ENCODE assay signal across 16 cellular contexts in the genomic region with DNA sequence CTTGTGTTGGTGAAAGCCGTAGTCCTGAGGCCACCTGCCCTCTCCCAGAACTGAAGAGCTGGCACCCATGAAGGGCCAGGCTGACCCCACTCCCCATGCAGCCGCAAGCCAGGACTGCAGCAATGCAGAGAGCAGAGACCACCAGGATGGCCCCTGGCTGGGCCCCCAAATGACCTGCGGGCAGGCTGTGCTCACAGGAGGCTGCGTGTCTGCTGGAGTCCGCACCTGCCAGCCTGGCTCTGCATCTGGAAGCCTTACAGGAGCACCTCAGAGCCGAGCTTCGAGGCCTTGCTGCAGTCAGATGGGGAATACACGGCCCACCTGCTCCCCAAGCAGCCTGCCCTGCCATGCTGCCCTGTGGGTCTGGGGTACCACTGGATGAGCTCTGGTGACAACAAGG.
DNase-seq lines count a peak whose midpoint lies in the region; ATAC-seq and TF ChIP-seq lines count a peak whose summit lies in the region.
"Had no signal": no experiment of that assay in that cellular context is flagged by ENCODE, and none has a peak within 500 bp of the region (broad histone marks: within the 10 kb centered on the region; RNA-seq: fewer than 3 reads in every experiment).

No MANE protein-coding gene starts in this region.

- H4K8ac ChIP-seq in neuronal stem cell (ENCODE audit: low read depth, low read length) (no peak overlapping the region), mesenchymal stem cell (ENCODE audit: low read length) (no peak overlapping the region)

- H4K91ac ChIP-seq in neuronal stem cell (ENCODE audit: low read depth, low read length, poor library complexity) (no peak overlapping the region), mesenchymal stem cell (ENCODE audit: low read length) (no peak overlapping the region)

- H3K4ac ChIP-seq in neuronal stem cell (ENCODE audit: low read length) (no peak overlapping the region), mesenchymal stem cell (ENCODE audit: low read depth in 1 of 2, low read length in 2 of 2) (no peak overlapping the region)

- peak overlapping the region; percentile 63 for H3K14ac ChIP-seq in neuronal stem cell (ENCODE audit: low read length)
- no peak overlapping the region for H3K14ac ChIP-seq in mesenchymal stem cell (ENCODE audit: low read length in 2 of 2)

- H3K9me3 ChIP-seq in CD8-positive, alpha-beta T cell (ENCODE audit: low read length), result no peaks in the 10 kb centered on the region
- H3K9me3 ChIP-seq in neuronal stem cell (replicated peaks in 1 of 2; ENCODE audit: control insufficient read depth in 2 of 2, insufficient read depth in 1 of 2, low read depth in 1 of 2, low read length in 2 of 2), result no peaks in the 10 kb centered on the region
- H3K9me3 ChIP-seq in mesenchymal stem cell (ENCODE audit: control insufficient read depth, low read length), result no peaks in the 10 kb centered on the region

- DNase-seq in CD8-positive, alpha-beta T cell, result no peak
- DNase-seq in activated CD8-positive, alpha-beta memory T cell treated with anti-CD3 and anti-CD28 coated beads, Interleukin-2, amount 50 U/mL, for 48 hours, result peak; percentile 41
- DNase-seq in neuronal stem cell (ENCODE audit: low spot score) (no peak), DMS153 (lab: John Stamatoyannopoulos, UW) (no peak), NCI-H82 (lab: John Stamatoyannopoulos, UW) (no peak), mesenchymal stem cell (no peak), kidney tubule cell (ENCODE audit: low spot score) (no peak)
- DNase-seq: brain microvascular endothelial cell; mesendoderm; NCI-H2171; NK-92 treated with Interleukin-12 subunit alpha and Interleukin-12 subunit beta, amount 100 ng/mL, for 24 hours; substantia nigra had no signal

- ATAC-seq in CD8-positive, alpha-beta T cell, result no peak
- peak; percentile 11 for ATAC-seq in HG03045 (IDR thresholded peaks at IDR 0.05; ENCODE audit: unreplicated experiment)
- ATAC-seq: WTC11 had no signal

- H2BK120ac ChIP-seq in neuronal stem cell (ENCODE audit: low read depth, low read length) (no peak overlapping the region), mesenchymal stem cell (ENCODE audit: low read depth, low read length) (no peak overlapping the region)

- H3K4me1 ChIP-seq in CD8-positive, alpha-beta T cell (ENCODE audit: insufficient read depth, low read length), result peaks cover 28% of the 10 kb centered on the region
- H3K4me1 ChIP-seq in neuronal stem cell (ENCODE audit: control insufficient read depth in 2 of 2, insufficient read depth in 1 of 2, low read depth in 1 of 2, low read length in 2 of 2) (peaks cover 0 to 7% of the 10 kb centered on the region in 2 donors), mesenchymal stem cell (ENCODE audit: control insufficient read depth, insufficient read depth, low read depth, low read length) (no peaks in the 10 kb centered on the region)

- H3K9me3 Mint-ChIP-seq in CD8-positive, alpha-beta T cell, result peaks cover 2% of the 10 kb centered on the region
- H3K9me3 Mint-ChIP-seq: activated naive CD4-positive, alpha-beta T cell treated with anti-CD3 and anti-CD28 coated beads, Interleukin-2, amount 50 U/mL, for 24 hours had no signal

- H3K36me3 ChIP-seq in CD8-positive, alpha-beta T cell (ENCODE audit: insufficient read depth, low read length), result no peaks in the 10 kb centered on the region
- H3K36me3 ChIP-seq in neuronal stem cell (replicated peaks in 1 of 2; ENCODE audit: control insufficient read depth in 2 of 2, insufficient read depth in 2 of 2, low read length in 2 of 2) (no peaks in the 10 kb centered on the region), mesenchymal stem cell (ENCODE audit: control insufficient read depth in 1 of 2, insufficient read depth in 2 of 2, low read depth in 1 of 2, low read length in 2 of 2) (no peaks in the 10 kb centered on the region)
- H3K36me3 ChIP-seq: brain microvascular endothelial cell had no signal

- H2AFZ ChIP-seq in neuronal stem cell (ENCODE audit: low read length) (no peak overlapping the region), mesenchymal stem cell (ENCODE audit: low read depth, low read length) (no peak overlapping the region)

- no peak overlapping the region for H3K27ac Mint-ChIP-seq in CD8-positive, alpha-beta T cell
- H3K27ac Mint-ChIP-seq: WTC11 had no signal

- H2BK15ac ChIP-seq in neuronal stem cell (ENCODE audit: low read length), result peak overlapping the region; percentile 90
- no peak overlapping the region for H2BK15ac ChIP-seq in mesenchymal stem cell (ENCODE audit: low read depth, poor library complexity, severe bottlenecking)

- no CpG with 5 or more reads among the region's 8 CpGs for WGBS in neuronal stem cell (ENCODE audit: extremely low coverage in 2 of 2, insufficient read length in 2 of 2, insufficient replicate concordance in 1 of 2), 2 donors
- 71% methylated on average over 8 of the region's 8 CpGs for WGBS in mesenchymal stem cell

- intact Hi-C loops in CD8-positive, alpha-beta T cell (cut with DNase I, micrococcal nuclease), result no loop called here

- H3K79me1 ChIP-seq in neuronal stem cell (ENCODE audit: low read depth, low read length) (no peaks in the 10 kb centered on the region), mesenchymal stem cell (replicated peaks; ENCODE audit: low read length, poor library complexity, severe bottlenecking) (no peaks in the 10 kb centered on the region)

- POLR2A ChIA-PET in CD8-positive, alpha-beta T cell (lab: Charles Lee), result no interaction called here

- H3K27me3 Mint-ChIP-seq in CD8-positive, alpha-beta T cell (ENCODE audit: low read depth), result no peaks in the 10 kb centered on the region

- H3K4me2 ChIP-seq in neuronal stem cell (ENCODE audit: insufficient read depth, low read length, poor library complexity, severe bottlenecking) (no peak overlapping the region), mesenchymal stem cell (ENCODE audit: low read length, poor library complexity, severe bottlenecking) (no peak overlapping the region)

- no peak overlapping the region for H3K27ac ChIP-seq in CD8-positive, alpha-beta T cell (ENCODE audit: low read depth, low read length)
- no peak overlapping the region for H3K27ac ChIP-seq in neuronal stem cell (replicated peaks; ENCODE audit: low read length)
- H3K27ac ChIP-seq in mesenchymal stem cell (ENCODE audit: low read length, poor library complexity, severe bottlenecking), result no peak overlapping the region
- H3K27ac ChIP-seq: brain microvascular endothelial cell, dorsolateral prefrontal cortex had no signal

- H3K23ac ChIP-seq in neuronal stem cell (ENCODE audit: low read depth, low read length, poor library complexity) (no peak overlapping the region), mesenchymal stem cell (ENCODE audit: low read length in 2 of 2) (no peak overlapping the region)

- H2BK5ac ChIP-seq in neuronal stem cell (ENCODE audit: low read length) (no peak overlapping the region), mesenchymal stem cell (ENCODE audit: low read depth, low read length, poor library complexity, severe bottlenecking) (no peak overlapping the region)

- H3K4me3 Mint-ChIP-seq in CD8-positive, alpha-beta T cell, result peak overlapping the region; percentile 71
- H3K4me3 Mint-ChIP-seq: WTC11 had no signal

- no peaks in the 10 kb centered on the region for H3K27me3 ChIP-seq in CD8-positive, alpha-beta T cell (ENCODE audit: insufficient read depth, low read length)
- H3K27me3 ChIP-seq in neuronal stem cell (ENCODE audit: control insufficient read depth in 3 of 3, insufficient read depth in 3 of 3, low read depth in 1 of 3, low read length in 3 of 3), result peaks cover 0 to 5% (median 0%) of the 10 kb centered on the region in 3 experiments
- H3K27me3 ChIP-seq in mesenchymal stem cell (ENCODE audit: control insufficient read depth in 1 of 2, insufficient read depth in 1 of 2, low read length in 2 of 2), result peaks cover 0 to 15% of the 10 kb centered on the region in 2 experiments
- H3K27me3 ChIP-seq: brain microvascular endothelial cell had no signal

- TF ChIP-seq CTCF in CD8-positive, alpha-beta T cell (IDR thresholded peaks at IDR 0.05), result no peak

- peak overlapping the region; percentile 31 for H2BK12ac ChIP-seq in neuronal stem cell (ENCODE audit: low read length)
- H2BK12ac ChIP-seq in mesenchymal stem cell (ENCODE audit: low read length in 2 of 2), result no peak overlapping the region

- H2AK5ac ChIP-seq in neuronal stem cell (ENCODE audit: low read depth, low read length) (peak overlapping the region; percentile 89), mesenchymal stem cell (ENCODE audit: low read length, severe bottlenecking) (no peak overlapping the region)

- H3K4me1 Mint-ChIP-seq in CD8-positive, alpha-beta T cell (ENCODE audit: low read depth), result peaks cover 26% of the 10 kb centered on the region

- H3K36me3 Mint-ChIP-seq in CD8-positive, alpha-beta T cell, result no peaks in the 10 kb centered on the region
- H3K36me3 Mint-ChIP-seq: WTC11 had no signal

- H3K18ac ChIP-seq in neuronal stem cell (ENCODE audit: low read length) (peak overlapping the region; percentile 66), mesenchymal stem cell (ENCODE audit: low read depth in 1 of 2, low read length in 2 of 2) (no peak overlapping the region)

- CTCF ChIA-PET in CD8-positive, alpha-beta T cell (lab: Charles Lee), result no interaction called here

- H3K4me3 ChIP-seq in CD8-positive, alpha-beta T cell (ENCODE audit: low read depth, low read length), result no peak overlapping the region
- H3K4me3 ChIP-seq in neuronal stem cell (ENCODE audit: low read length in 2 of 2) (no peak overlapping the region), mesenchymal stem cell (ENCODE audit: insufficient read depth in 1 of 2, low read depth in 1 of 2, low read length in 2 of 2) (no peak overlapping the region)
- H3K4me3 ChIP-seq: dorsolateral prefrontal cortex had no signal

- no peak overlapping the region for H3K9ac ChIP-seq in neuronal stem cell (ENCODE audit: low read depth, low read length, poor library complexity)
- H3K9ac ChIP-seq in mesenchymal stem cell (ENCODE audit: low read length), result no peak overlapping the region
